1 cellular context compared by ENCODE assay signal in the genomic region with DNA sequence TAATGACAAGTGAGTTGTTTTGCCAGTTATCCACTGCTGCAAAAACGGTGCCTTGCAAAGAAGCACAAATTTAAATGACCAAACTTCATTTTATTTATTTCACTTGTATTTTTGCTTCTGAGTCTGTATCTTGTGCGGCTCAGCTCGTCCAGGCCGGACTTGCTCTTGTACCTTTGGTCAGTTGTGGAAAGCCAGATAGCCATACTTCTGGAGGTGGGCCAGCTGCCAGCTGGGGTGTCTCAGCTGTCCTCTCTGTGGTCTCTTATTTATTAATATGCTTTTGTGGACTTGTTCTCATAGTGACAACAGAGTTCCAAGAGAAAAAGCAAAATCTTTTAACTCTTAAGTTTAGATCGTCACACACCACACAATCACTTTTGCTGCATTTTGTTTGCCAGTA.
TF ChIP-seq lines count a peak whose summit lies in the region.

No MANE protein-coding gene starts in this region.

TF ChIP-seq in HepG2, 621 proteins besides CTCF, POLR2A, EP300 and RAD21 (continued from another document):
- TF ChIP-seq, protein P1, sequence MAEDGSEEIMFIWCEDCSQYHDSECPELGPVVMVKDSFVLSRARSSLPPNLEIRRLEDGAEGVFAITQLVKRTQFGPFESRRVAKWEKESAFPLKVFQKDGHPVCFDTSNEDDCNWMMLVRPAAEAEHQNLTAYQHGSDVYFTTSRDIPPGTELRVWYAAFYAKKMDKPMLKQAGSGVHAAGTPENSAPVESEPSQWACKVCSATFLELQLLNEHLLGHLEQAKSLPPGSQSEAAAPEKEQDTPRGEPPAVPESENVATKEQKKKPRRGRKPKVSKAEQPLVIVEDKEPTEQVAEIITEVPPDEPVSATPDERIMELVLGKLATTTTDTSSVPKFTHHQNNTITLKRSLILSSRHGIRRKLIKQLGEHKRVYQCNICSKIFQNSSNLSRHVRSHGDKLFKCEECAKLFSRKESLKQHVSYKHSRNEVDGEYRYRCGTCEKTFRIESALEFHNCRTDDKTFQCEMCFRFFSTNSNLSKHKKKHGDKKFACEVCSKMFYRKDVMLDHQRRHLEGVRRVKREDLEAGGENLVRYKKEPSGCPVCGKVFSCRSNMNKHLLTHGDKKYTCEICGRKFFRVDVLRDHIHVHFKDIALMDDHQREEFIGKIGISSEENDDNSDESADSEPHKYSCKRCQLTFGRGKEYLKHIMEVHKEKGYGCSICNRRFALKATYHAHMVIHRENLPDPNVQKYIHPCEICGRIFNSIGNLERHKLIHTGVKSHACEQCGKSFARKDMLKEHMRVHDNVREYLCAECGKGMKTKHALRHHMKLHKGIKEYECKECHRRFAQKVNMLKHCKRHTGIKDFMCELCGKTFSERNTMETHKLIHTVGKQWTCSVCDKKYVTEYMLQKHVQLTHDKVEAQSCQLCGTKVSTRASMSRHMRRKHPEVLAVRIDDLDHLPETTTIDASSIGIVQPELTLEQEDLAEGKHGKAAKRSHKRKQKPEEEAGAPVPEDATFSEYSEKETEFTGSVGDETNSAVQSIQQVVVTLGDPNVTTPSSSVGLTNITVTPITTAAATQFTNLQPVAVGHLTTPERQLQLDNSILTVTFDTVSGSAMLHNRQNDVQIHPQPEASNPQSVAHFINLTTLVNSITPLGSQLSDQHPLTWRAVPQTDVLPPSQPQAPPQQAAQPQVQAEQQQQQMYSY (CRISPR knock-in tag; IDR thresholded peaks at IDR 0.05) = no peak
- TF ChIP-seq TFDP1 (CRISPR knock-in tag; IDR thresholded peaks at IDR 0.05; ENCODE audit: borderline replicate concordance) (no peak), ZBTB26 (CRISPR knock-in tag; IDR thresholded peaks at IDR 0.05; ENCODE audit: borderline replicate concordance) (no peak), ZNF101 (CRISPR knock-in tag; IDR thresholded peaks at IDR 0.05; ENCODE audit: borderline replicate concordance, low read depth) (no peak), EHMT2 (IDR thresholded peaks at IDR 0.05; ENCODE audit: borderline replicate concordance, low read depth, low read length) (no peak), PAWR (CRISPR knock-in tag; IDR thresholded peaks at IDR 0.05; ENCODE audit: borderline replicate concordance) (no peak), KAT7 (CRISPR knock-in tag; IDR thresholded peaks at IDR 0.05; ENCODE audit: borderline replicate concordance) (no peak), CHCHD3 (CRISPR knock-in tag; IDR thresholded peaks at IDR 0.05) (no peak)
